Comparison of ENCODE assay signal across 9 cellular contexts in genomic region chr12:106581543-106582263, GRCh38. TPM values are rescaled to one million over a fixed set of nuclear protein-coding genes. Genes with fewer than 3 reads are reported as not detected.
DNase-seq lines count a peak whose midpoint lies in the region; ATAC-seq and TF ChIP-seq lines count a peak whose summit lies in the region.
"Had no signal": no experiment of that assay in that cellular context is flagged by ENCODE, and none has a peak within 500 bp of the region (broad histone marks: within the 10 kb centered on the region; RNA-seq: fewer than 3 reads in every experiment).

No MANE protein-coding gene starts in this region.

- TF ChIP-seq EP300 in SK-N-SH (IDR thresholded peaks at IDR 0.05; ENCODE audit: borderline replicate concordance in 1 of 2, low read depth in 1 of 2, low read length in 1 of 2): no peak

- POLR2A ChIA-PET in SK-N-SH (lab: Yijun Ruan, JAX): no interaction called here

- peak overlapping the region; percentile 60; the same call in 1 of the 2 replicates for H3K4me2 ChIP-seq in SK-N-SH

- no peak for TF ChIP-seq RAD21 in SK-N-SH (IDR thresholded peaks at IDR 0.05; ENCODE audit: low read length)

- ATAC-seq in left cardiac atrium (peak; percentile 63 to 66), GM21576 (IDR thresholded peaks at IDR 0.05; ENCODE audit: unreplicated experiment) (no peak)

- peaks cover 81% of the 10 kb centered on the region for H3K27me3 ChIP-seq in SK-N-SH (ENCODE audit: insufficient read depth)

- H3K4me1 ChIP-seq in SK-N-SH (ENCODE audit: control insufficient read depth in 1 of 2, insufficient read depth in 2 of 2, low read depth in 1 of 2, low read length in 1 of 2): no peaks in the 10 kb centered on the region; a peak in 1 of 4 replicates

- H3K4me1 Mint-ChIP-seq in progenitor cell of endocrine pancreas (ENCODE audit: low read depth): peaks cover 15% of the 10 kb centered on the region

- no peaks in the 10 kb centered on the region for H4K20me1 ChIP-seq in SK-N-SH (ENCODE audit: insufficient read depth)

- no peaks in the 10 kb centered on the region for H3K9me2 ChIP-seq in SK-N-SH

- H3K4me3 Mint-ChIP-seq in progenitor cell of endocrine pancreas (ENCODE audit: low read depth): peak overlapping the region; percentile 9

- no peak overlapping the region for H2AFZ ChIP-seq in SK-N-SH (ENCODE audit: low read depth)

- H3K27me3 Mint-ChIP-seq in progenitor cell of endocrine pancreas: peaks cover 91% of the 10 kb centered on the region

- DNase-seq in DMS 273 (lab: John Stamatoyannopoulos, UW; ENCODE audit: unreplicated experiment) (peak; percentile 34), DMS 273 treated with DMSO at 0.1 percent for 48 hours (lab: John Stamatoyannopoulos, UW) (no peak), SK-N-SH (peak; percentile 63), left cardiac atrium (no peak), progenitor cell of endocrine pancreas (ENCODE audit: low spot score, unreplicated experiment) (peak; percentile 41), NCI-H2171 treated with DMSO at 0.1 percent for 48 hours (lab: John Stamatoyannopoulos, UW) (no peak)
- DNase-seq in central memory CD4-positive, alpha-beta T cell: no peak

- 3% methylated on average over 34 of the region's 52 CpGs for WGBS in SK-N-SH (ENCODE audit: low lambda C conversion rate)

- H3K9me3 ChIP-seq in SK-N-SH: no peaks in the 10 kb centered on the region

- H3K9me3 Mint-ChIP-seq in progenitor cell of endocrine pancreas (ENCODE audit: low read depth): no peaks in the 10 kb centered on the region

- TF ChIP-seq CTCF in SK-N-SH (IDR thresholded peaks at IDR 0.05) (no peak), progenitor cell of endocrine pancreas (IDR thresholded peaks at IDR 0.05; ENCODE audit: unreplicated experiment) (no peak)

- H3F3A ChIP-seq in SK-N-SH (replicated peaks; ENCODE audit: insufficient read depth): no peaks in the 10 kb centered on the region

- H3K27ac Mint-ChIP-seq in progenitor cell of endocrine pancreas: no peak overlapping the region

- no peaks in the 10 kb centered on the region for H3K79me2 ChIP-seq in SK-N-SH (ENCODE audit: insufficient read depth)

- no peak overlapping the region for H3K9ac ChIP-seq in SK-N-SH

- intact Hi-C loops in left cardiac atrium (cut with DNase I): no loop called here

- H3K4me3 ChIP-seq in SK-N-SH (ENCODE audit: low read depth in 2 of 2, low read length in 1 of 2): peak overlapping the region; percentile 3 to 19; a peak in 2 of 4 replicates

- H3K27ac ChIP-seq in SK-N-SH (ENCODE audit: low read depth in 2 of 2, low read length in 1 of 2): no peak overlapping the region
- H3K27ac ChIP-seq: 22Rv1 had no signal

- CTCF ChIA-PET in SK-N-SH (lab: Yijun Ruan, JAX): no interaction called here

- H3K36me3 ChIP-seq in SK-N-SH (replicated peaks in 1 of 2; ENCODE audit: control insufficient read depth in 1 of 2, insufficient read depth in 2 of 2, low read length in 1 of 2): no peaks in the 10 kb centered on the region

- H3K36me3 Mint-ChIP-seq in progenitor cell of endocrine pancreas (ENCODE audit: insufficient read depth): no peaks in the 10 kb centered on the region

TF ChIP-seq in SK-N-SH, 30 proteins besides CTCF, POLR2A, EP300 and RAD21:
- no peak for TF ChIP-seq NFIC (IDR thresholded peaks at IDR 0.05; ENCODE audit: borderline replicate concordance)
- TF ChIP-seq FOXM1 (IDR thresholded peaks at IDR 0.05; ENCODE audit: low read depth): no peak
- no peak for TF ChIP-seq FOSL2 (IDR thresholded peaks at IDR 0.05; ENCODE audit: borderline replicate concordance, low read depth)
- no peak for TF ChIP-seq ELF1 (IDR thresholded peaks at IDR 0.05)
- TF ChIP-seq ZBTB33 (IDR thresholded peaks at IDR 0.05; ENCODE audit: borderline replicate concordance, low read depth): no peak
- TF ChIP-seq, protein P1, sequence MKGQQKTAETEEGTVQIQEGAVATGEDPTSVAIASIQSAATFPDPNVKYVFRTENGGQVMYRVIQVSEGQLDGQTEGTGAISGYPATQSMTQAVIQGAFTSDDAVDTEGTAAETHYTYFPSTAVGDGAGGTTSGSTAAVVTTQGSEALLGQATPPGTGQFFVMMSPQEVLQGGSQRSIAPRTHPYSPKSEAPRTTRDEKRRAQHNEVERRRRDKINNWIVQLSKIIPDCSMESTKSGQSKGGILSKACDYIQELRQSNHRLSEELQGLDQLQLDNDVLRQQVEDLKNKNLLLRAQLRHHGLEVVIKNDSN (IDR thresholded peaks at IDR 0.05; ENCODE audit: borderline replicate concordance, low read depth): no peak
- TF ChIP-seq PBX3 (IDR thresholded peaks at IDR 0.05): no peak
- TF ChIP-seq, protein P2, sequence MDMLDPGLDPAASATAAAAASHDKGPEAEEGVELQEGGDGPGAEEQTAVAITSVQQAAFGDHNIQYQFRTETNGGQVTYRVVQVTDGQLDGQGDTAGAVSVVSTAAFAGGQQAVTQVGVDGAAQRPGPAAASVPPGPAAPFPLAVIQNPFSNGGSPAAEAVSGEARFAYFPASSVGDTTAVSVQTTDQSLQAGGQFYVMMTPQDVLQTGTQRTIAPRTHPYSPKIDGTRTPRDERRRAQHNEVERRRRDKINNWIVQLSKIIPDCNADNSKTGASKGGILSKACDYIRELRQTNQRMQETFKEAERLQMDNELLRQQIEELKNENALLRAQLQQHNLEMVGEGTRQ (IDR thresholded peaks at IDR 0.05; ENCODE audit: borderline replicate concordance, low read depth, low read length): no peak
- TF ChIP-seq, protein P3, sequence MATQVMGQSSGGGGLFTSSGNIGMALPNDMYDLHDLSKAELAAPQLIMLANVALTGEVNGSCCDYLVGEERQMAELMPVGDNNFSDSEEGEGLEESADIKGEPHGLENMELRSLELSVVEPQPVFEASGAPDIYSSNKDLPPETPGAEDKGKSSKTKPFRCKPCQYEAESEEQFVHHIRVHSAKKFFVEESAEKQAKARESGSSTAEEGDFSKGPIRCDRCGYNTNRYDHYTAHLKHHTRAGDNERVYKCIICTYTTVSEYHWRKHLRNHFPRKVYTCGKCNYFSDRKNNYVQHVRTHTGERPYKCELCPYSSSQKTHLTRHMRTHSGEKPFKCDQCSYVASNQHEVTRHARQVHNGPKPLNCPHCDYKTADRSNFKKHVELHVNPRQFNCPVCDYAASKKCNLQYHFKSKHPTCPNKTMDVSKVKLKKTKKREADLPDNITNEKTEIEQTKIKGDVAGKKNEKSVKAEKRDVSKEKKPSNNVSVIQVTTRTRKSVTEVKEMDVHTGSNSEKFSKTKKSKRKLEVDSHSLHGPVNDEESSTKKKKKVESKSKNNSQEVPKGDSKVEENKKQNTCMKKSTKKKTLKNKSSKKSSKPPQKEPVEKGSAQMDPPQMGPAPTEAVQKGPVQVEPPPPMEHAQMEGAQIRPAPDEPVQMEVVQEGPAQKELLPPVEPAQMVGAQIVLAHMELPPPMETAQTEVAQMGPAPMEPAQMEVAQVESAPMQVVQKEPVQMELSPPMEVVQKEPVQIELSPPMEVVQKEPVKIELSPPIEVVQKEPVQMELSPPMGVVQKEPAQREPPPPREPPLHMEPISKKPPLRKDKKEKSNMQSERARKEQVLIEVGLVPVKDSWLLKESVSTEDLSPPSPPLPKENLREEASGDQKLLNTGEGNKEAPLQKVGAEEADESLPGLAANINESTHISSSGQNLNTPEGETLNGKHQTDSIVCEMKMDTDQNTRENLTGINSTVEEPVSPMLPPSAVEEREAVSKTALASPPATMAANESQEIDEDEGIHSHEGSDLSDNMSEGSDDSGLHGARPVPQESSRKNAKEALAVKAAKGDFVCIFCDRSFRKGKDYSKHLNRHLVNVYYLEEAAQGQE (IDR thresholded peaks at IDR 0.05; ENCODE audit: low read depth, low read length): peak; percentile 97

RNA-seq across cellular contexts. Expression of gene RFX4, which starts 1.1 kb away (rescaled TPM):
- not detected in 2 replicates for polyA plus RNA-seq in SK-N-SH (2012; rRNA removed)
- polyA plus RNA-seq in SK-N-SH (2012; cell fraction: cytosol; rRNA removed): not detected in 2 replicates
- polyA plus RNA-seq in SK-N-SH (2012; cell fraction: nucleus; rRNA removed): not detected in 2 replicates
- total RNA-seq in left cardiac atrium: not detected
- not detected in 2 replicates for total RNA-seq in progenitor cell of endocrine pancreas

Comparison
In these comparisons a context has a peak if more than half of its experiments do, and no peak if none do; other contexts are left out.
1. DNase-seq: peak in DMS 273 (single experiment), SK-N-SH (single experiment) and progenitor cell of endocrine pancreas (single experiment); none in DMS 273 treated with DMSO at 0.1 percent for 48 hours (single experiment), left cardiac atrium (single experiment), NCI-H2171 treated with DMSO at 0.1 percent for 48 hours (single experiment) and central memory CD4-positive, alpha-beta T cell (single experiment).